Comparison of ENCODE assay signal across 8 cellular contexts in the genomic region with DNA sequence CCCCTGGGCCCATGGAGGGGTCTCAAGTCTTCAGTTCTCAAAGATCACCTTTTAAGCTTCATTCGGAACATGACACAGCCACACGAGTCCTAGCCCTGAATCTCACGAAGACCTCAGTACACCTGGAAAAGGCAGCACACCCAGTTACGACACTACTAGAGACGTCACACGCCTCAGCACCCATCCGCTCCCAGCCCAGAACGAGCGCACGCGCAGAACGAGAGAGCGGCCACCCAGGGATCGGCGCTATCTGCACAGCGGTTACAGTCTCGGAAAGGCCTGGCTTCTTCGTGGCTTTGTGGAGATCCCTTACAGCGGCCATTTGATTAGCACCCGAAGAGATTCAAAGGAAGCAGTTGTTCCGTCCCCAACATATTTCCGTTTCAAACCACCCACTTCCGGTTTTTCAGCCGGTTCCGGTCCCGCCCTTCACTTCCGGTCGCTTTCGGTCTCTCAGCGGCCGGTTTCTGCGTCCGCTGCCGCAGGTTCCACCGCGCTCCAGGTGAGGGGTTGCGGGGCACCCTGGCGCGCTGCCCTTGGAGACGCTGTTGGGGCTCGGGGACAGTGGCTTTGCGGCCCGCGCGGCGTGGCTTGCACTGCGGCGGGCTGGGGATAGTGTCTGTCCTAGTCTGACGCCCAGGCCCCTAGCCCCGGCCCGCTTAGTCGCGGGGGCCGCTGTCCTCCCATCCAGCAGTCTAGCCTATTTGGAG. TPM values are rescaled to one million over a fixed set of nuclear protein-coding genes. Genes with fewer than 3 reads are reported as not detected.
A peak's percentile ranks its signal among the peaks of the same experiment; 100 is the strongest.
DNase-seq lines count a peak whose midpoint lies in the region; TF ChIP-seq lines count a peak whose summit lies in the region.

A gene with protein sequence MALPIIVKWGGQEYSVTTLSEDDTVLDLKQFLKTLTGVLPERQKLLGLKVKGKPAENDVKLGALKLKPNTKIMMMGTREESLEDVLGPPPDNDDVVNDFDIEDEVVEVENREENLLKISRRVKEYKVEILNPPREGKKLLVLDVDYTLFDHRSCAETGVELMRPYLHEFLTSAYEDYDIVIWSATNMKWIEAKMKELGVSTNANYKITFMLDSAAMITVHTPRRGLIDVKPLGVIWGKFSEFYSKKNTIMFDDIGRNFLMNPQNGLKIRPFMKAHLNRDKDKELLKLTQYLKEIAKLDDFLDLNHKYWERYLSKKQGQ (plus strand): TSS at position 432 of the 710 bp plus-strand sequence. CDS start 5,626 bp downstream, outside the sequence.

- H3K9ac ChIP-seq in SK-N-MC (ENCODE audit: insufficient read length) = peak within 1 kb of the TSS; percentile 91

- CTCF ChIA-PET in activated naive CD4-positive, alpha-beta T cell treated with anti-CD3 and anti-CD28 coated beads, Interleukin-2, amount 10 ng/mL, durations not matched to agents 7 days and 5 days (lab: Charles Lee) = interaction anchor here (2.1 kb wide), 1 partner anchor 106 kb away, joined by 7 read pairs; no protein-coding TSS in a partner anchor

- H3K36me3 Mint-ChIP-seq in HFFc6 (ENCODE audit: low read depth) = peaks cover 24% of the 10 kb centered on the region
- peaks cover 43% of the 10 kb centered on the region for H3K36me3 Mint-ChIP-seq in activated naive CD4-positive, alpha-beta T cell treated with anti-CD3 and anti-CD28 coated beads, Interleukin-2, amount 10 ng/mL, durations not matched to agents 7 days and 5 days

- H3K9me3 Mint-ChIP-seq in HFFc6 = no peaks in the 10 kb centered on the region
- H3K9me3 Mint-ChIP-seq in activated naive CD4-positive, alpha-beta T cell treated with anti-CD3 and anti-CD28 coated beads, Interleukin-2, amount 10 ng/mL, durations not matched to agents 7 days and 5 days = peaks cover 26% of the 10 kb centered on the region

- peak within 1 kb of the TSS; percentile 97 for H3K4me3 Mint-ChIP-seq in HFFc6
- peak within 1 kb of the TSS; percentile 95 for H3K4me3 Mint-ChIP-seq in activated naive CD4-positive, alpha-beta T cell treated with anti-CD3 and anti-CD28 coated beads, Interleukin-2, amount 10 ng/mL, durations not matched to agents 7 days and 5 days

- H3K27me3 Mint-ChIP-seq in HFFc6 (ENCODE audit: insufficient read depth) = no peaks in the 10 kb centered on the region
- no peaks in the 10 kb centered on the region for H3K27me3 Mint-ChIP-seq in activated naive CD4-positive, alpha-beta T cell treated with anti-CD3 and anti-CD28 coated beads, Interleukin-2, amount 10 ng/mL, durations not matched to agents 7 days and 5 days

- peak within 1 kb of the TSS; percentile 89 for H3K27ac Mint-ChIP-seq in HFFc6
- H3K27ac Mint-ChIP-seq in activated naive CD4-positive, alpha-beta T cell treated with anti-CD3 and anti-CD28 coated beads, Interleukin-2, amount 10 ng/mL, durations not matched to agents 7 days and 5 days = peak within 1 kb of the TSS; percentile 96

- H3K36me3 ChIP-seq in SK-N-MC (ENCODE audit: insufficient read depth, low read length) = no peaks in the 10 kb centered on the region

- H3K4me3 ChIP-seq in GM08714 (ENCODE audit: low read length) (peak within 1 kb of the TSS; percentile 98), SK-N-MC (peak within 1 kb of the TSS; percentile 83)

- TF ChIP-seq CTCF in HFFc6 (IDR thresholded peaks at IDR 0.05) = no peak

- no peaks in the 10 kb centered on the region for H3K9me3 ChIP-seq in SK-N-MC (ENCODE audit: low read depth, low read length)

- DNase-seq in HFFc6 (peak; percentile 70), NAMALWA (ENCODE audit: low spot score) (peak; percentile 94), SK-N-MC (ENCODE audit: low read depth, low spot score) (peak; percentile 22), germinal center (ENCODE audit: low spot score) (peak; percentile 86), nucleus accumbens (lab: John Stamatoyannopoulos, UW) (peak; percentile 18 to 91 (median 74)), superior temporal gyrus (ENCODE audit: extremely low spot score) (peak; percentile 92)
- peak; percentile 85 for DNase-seq in activated naive CD4-positive, alpha-beta T cell treated with anti-CD3 and anti-CD28 coated beads, Interleukin-2, amount 10 ng/mL, durations not matched to agents 7 days and 5 days

- peaks cover 20% of the 10 kb centered on the region for H3K4me1 Mint-ChIP-seq in HFFc6 (ENCODE audit: low read depth)
- H3K4me1 Mint-ChIP-seq in activated naive CD4-positive, alpha-beta T cell treated with anti-CD3 and anti-CD28 coated beads, Interleukin-2, amount 10 ng/mL, durations not matched to agents 7 days and 5 days = peaks cover 36% of the 10 kb centered on the region

- H3K27ac ChIP-seq in SK-N-MC = peak within 1 kb of the TSS; percentile 86

RNA-seq across cellular contexts. Expression of the gene that starts here (rescaled TPM):
- 10 to 100 TPM; 30.6 to 37.6 (median 35.0) TPM for total RNA-seq in HFFc6 (2021; fragmentation: NEBNext Ultra II Directional; extraction: Animal tissue kit (Norgen Biotek cat#: 25700))

Comparison
In these comparisons a context has a peak if more than half of its experiments do, and no peak if none do; other contexts are left out.
1. Peak in every context shown above with its lines: DNase-seq, H3K4me3 ChIP-seq and H3K27ac ChIP-seq.
2. DNase-seq: peak in every context shown above with its lines; median percentile 94 in NAMALWA; 92 in superior temporal gyrus; 86 in germinal center; 85 in activated naive CD4-positive, alpha-beta T cell treated with anti-CD3 and anti-CD28 coated beads, Interleukin-2, amount 10 ng/mL, durations not matched to agents 7 days and 5 days; 74 in nucleus accumbens; 70 in HFFc6; 22 in SK-N-MC.